ENCODE assay signal across 8 cellular contexts in genomic region chr1:156193488-156194299, GRCh38. TPM values are rescaled to one million over a fixed set of nuclear protein-coding genes. Genes with fewer than 3 reads are reported as not detected.
DNase-seq lines count a peak whose midpoint lies in the region; ATAC-seq, FAIRE-seq and TF ChIP-seq lines count a peak whose summit lies in the region.

Gene SLC25A44 (plus strand): TSS chr1:156194104. CDS start chr1:156199848, 5,744 bp downstream.

- H3K4me3 ChIP-seq in ascending aorta (peak within 1 kb of the TSS; percentile 70 to 97), right atrium auricular region (peak within 1 kb of the TSS; percentile 92 to 99), psoas muscle (peak within 1 kb of the TSS; percentile 100)

- TF ChIP-seq CTCF in ascending aorta (IDR thresholded peaks at IDR 0.05), result peak; percentile 28 to 44 (median 44)
- peak; percentile 53 to 54 for TF ChIP-seq CTCF in right atrium auricular region (IDR thresholded peaks at IDR 0.05)
- TF ChIP-seq CTCF in psoas muscle (IDR thresholded peaks at IDR 0.05), result peak; percentile 56

- H3K9me3 ChIP-seq in ascending aorta (no peaks in the 10 kb centered on the region), right atrium auricular region (no peaks in the 10 kb centered on the region), psoas muscle (no peaks in the 10 kb centered on the region)

- no peaks in the 10 kb centered on the region for H3K36me3 ChIP-seq in ascending aorta
- no peaks in the 10 kb centered on the region for H3K36me3 ChIP-seq in right atrium auricular region
- H3K36me3 ChIP-seq in psoas muscle (ENCODE audit: insufficient read depth in 1 of 2, low read depth in 1 of 2), result peaks cover 7 to 20% of the 10 kb centered on the region in 2 donors

- intact Hi-C loops in ascending aorta (cut with DNase I), result loop anchor here (1.0 to 5.0 kb wide), 3 partner anchors 19 to 46 kb away; no protein-coding TSS in a partner anchor
- intact Hi-C loops in psoas muscle (cut with DNase I), result no loop called here

- H3K4me3 Mint-ChIP-seq in T-helper 2 cell treated with Interferon-gamma antibody and Interleukin-4, amounts not matched to agents 5 μg/mL and 100 μg/mL, for 36 hours, result peak within 1 kb of the TSS; percentile 100

- no peak for FAIRE-seq in urothelium cell line (lab: Jason Lieb, UNC)

- peak; percentile 98 to 99 for DNase-seq in NCI-H1930 (lab: John Stamatoyannopoulos, UW)
- DNase-seq in T-helper 2 cell treated with Interferon-gamma antibody and Interleukin-4, amounts not matched to agents 5 μg/mL and 100 μg/mL, for 36 hours (ENCODE audit: low spot score), result peak; percentile 98
- peak; percentile 86 to 99 for DNase-seq in ascending aorta (ENCODE audit: low spot score in 2 of 2)
- DNase-seq in right atrium auricular region (ENCODE audit: low spot score), result peak; percentile 99
- DNase-seq in psoas muscle, result peak; percentile 95 to 98
- peak; percentile 96 for DNase-seq in urothelium cell line (ENCODE audit: low spot score)

- H3K4me1 ChIP-seq in ascending aorta, result peaks cover 7 to 9% of the 10 kb centered on the region in 2 donors
- H3K4me1 ChIP-seq in right atrium auricular region, result peaks cover 0 to 30% of the 10 kb centered on the region in 2 donors
- peaks cover 36% of the 10 kb centered on the region for H3K4me1 ChIP-seq in psoas muscle

- H3K27me3 ChIP-seq in ascending aorta (no peaks in the 10 kb centered on the region), right atrium auricular region (no peaks in the 10 kb centered on the region), psoas muscle (ENCODE audit: insufficient read depth in 3 of 3, low read length in 2 of 3) (no peaks in the 10 kb centered on the region)

- peak; percentile 93 for ATAC-seq in GM18502 (IDR thresholded peaks at IDR 0.05; ENCODE audit: poor library complexity, unreplicated experiment)
- ATAC-seq in HG02970 (IDR thresholded peaks at IDR 0.05; ENCODE audit: low FRiP score, unreplicated experiment), result peak; percentile 96
- peak; percentile 98 to 100 (median 99) for ATAC-seq in psoas muscle

- H3K27ac Mint-ChIP-seq in T-helper 2 cell treated with Interferon-gamma antibody and Interleukin-4, amounts not matched to agents 5 μg/mL and 100 μg/mL, for 36 hours, result peak within 1 kb of the TSS; percentile 87

- 1 to 4% (median 1%) methylated on average over 59 of the region's 59 CpGs for WGBS in psoas muscle, 3 donors

- H3K4me1 Mint-ChIP-seq in T-helper 2 cell treated with Interferon-gamma antibody and Interleukin-4, amounts not matched to agents 5 μg/mL and 100 μg/mL, for 36 hours (ENCODE audit: low read depth), result peaks cover 38% of the 10 kb centered on the region

- H3K27ac ChIP-seq in ascending aorta (peak within 1 kb of the TSS; percentile 82 to 87), right atrium auricular region (peak within 1 kb of the TSS; percentile 75 to 87), psoas muscle (peak within 1 kb of the TSS; percentile 91)

- H3K9me3 Mint-ChIP-seq in T-helper 2 cell treated with Interferon-gamma antibody and Interleukin-4, amounts not matched to agents 5 μg/mL and 100 μg/mL, for 36 hours, result no peaks in the 10 kb centered on the region

- H3K36me3 Mint-ChIP-seq in T-helper 2 cell treated with Interferon-gamma antibody and Interleukin-4, amounts not matched to agents 5 μg/mL and 100 μg/mL, for 36 hours (ENCODE audit: low read depth), result peaks cover 22% of the 10 kb centered on the region

- no peaks in the 10 kb centered on the region for H3K27me3 Mint-ChIP-seq in T-helper 2 cell treated with Interferon-gamma antibody and Interleukin-4, amounts not matched to agents 5 μg/mL and 100 μg/mL, for 36 hours (ENCODE audit: low read depth)

RNA-seq across cellular contexts. Expression of gene SLC25A44, which starts in this region (rescaled TPM):
- 13.5 TPM for total RNA-seq in ascending aorta
- total RNA-seq in right atrium auricular region, result 10 to 100 TPM; 15.5 to 18.5 TPM
- total RNA-seq in psoas muscle, result 10 to 100 TPM; 11.2 to 29.8 (median 20.1) TPM
- polyA plus RNA-seq in psoas muscle, result 10 to 100 TPM; 13.6 to 40.3 (median 21.1) TPM

Comparison
In these comparisons a context has a peak if more than half of its experiments do, and no peak if none do; other contexts are left out.
1. Peak in every context shown above with its lines: DNase-seq, ATAC-seq, H3K4me3 ChIP-seq and H3K27ac ChIP-seq.